In genomic region chr14:92973265-92973797, GRCh38 we compare ENCODE assay signal across 9 cellular contexts. TPM values are rescaled to one million over a fixed set of nuclear protein-coding genes. Genes with fewer than 3 reads are reported as not detected.
DNase-seq lines count a peak whose midpoint lies in the region; ATAC-seq and TF ChIP-seq lines count a peak whose summit lies in the region.
"Had no signal": no experiment of that assay in that cellular context is flagged by ENCODE, and none has a peak within 500 bp of the region (broad histone marks: within the 10 kb centered on the region; RNA-seq: fewer than 3 reads in every experiment).

No MANE protein-coding gene starts in this region.

- ATAC-seq in GM19455 (IDR thresholded peaks at IDR 0.05; ENCODE audit: unreplicated experiment), result no peak

- peaks cover 12% of the 10 kb centered on the region; the same call in 1 of the 2 replicates for H3K9me3 ChIP-seq in OCI-LY7 (ENCODE audit: low read length)
- H3K9me3 ChIP-seq in transverse colon, result peaks cover under 1 to 1% of the 10 kb centered on the region in 2 donors

- 29 to 45% methylated on average over 11 to 12 of the region's 12 CpGs for WGBS in lower leg skin, 2 donors
- WGBS in transverse colon (ENCODE audit: low coverage in 1 of 2), 2 donors, result 39 to 72% methylated on average over 2 to 12 of the region's 12 CpGs

- H3K4me1 ChIP-seq in OCI-LY7 (ENCODE audit: insufficient read depth, low read length, poor library complexity, severe bottlenecking) (no peaks in the 10 kb centered on the region), transverse colon (peaks cover 0 to 12% (median 8%) of the 10 kb centered on the region in 4 donors)

- POLR2A ChIA-PET in OCI-LY7 (lab: Charles Lee), result no interaction called here

- H3K9me2 ChIP-seq in OCI-LY7 (ENCODE audit: insufficient read depth, low read length), result no peaks in the 10 kb centered on the region

- H3K36me3 ChIP-seq in OCI-LY7 (ENCODE audit: insufficient read depth, low read length) (no peaks in the 10 kb centered on the region), transverse colon (peaks cover 0 to 3% (median 0%) of the 10 kb centered on the region in 4 donors)

- BruUV-seq in OCI-LY7 (replicated peaks; lab: Mats Ljungman, UMichigan), result no TSS peak

- H3K79me2 ChIP-seq in OCI-LY7 (ENCODE audit: insufficient read depth, low read depth, low read length), result no peaks in the 10 kb centered on the region

- intact Hi-C loops in OCI-LY7 (cut with micrococcal nuclease; ENCODE audit: unreplicated experiment), result no loop called here
- intact Hi-C loops in dorsolateral prefrontal cortex (cut with DNase I), result loop anchor here (1.0 to 5.0 kb wide), 4 partner anchors 35 to 144 kb away; partner anchors contain the start of gene ITPK1 (in 2 of the 2)
- intact Hi-C loops in lower leg skin (cut with DNase I; ENCODE audit: low total_unique reads), result no loop called here
- intact Hi-C loops in transverse colon (cut with DNase I; ENCODE audit: low total_unique reads), result loop anchor here (5.0 kb wide), 1 partner anchor 139 kb away; no protein-coding TSS in a partner anchor

- H3K4me3 ChIP-seq in GM12865 (ENCODE audit: low read depth, low read length) (no peak overlapping the region), OCI-LY7 (ENCODE audit: low read depth, low read length, poor library complexity, severe bottlenecking) (no peak overlapping the region), dorsolateral prefrontal cortex (no peak overlapping the region), lower leg skin (ENCODE audit: low read depth, poor library complexity, severe bottlenecking) (no peak overlapping the region), transverse colon (no peak overlapping the region)

- peak; percentile 26 for TF ChIP-seq EP300 in transverse colon (IDR thresholded peaks at IDR 0.05; ENCODE audit: low read depth)

- TF ChIP-seq POLR2A in lower leg skin (IDR thresholded peaks at IDR 0.05), result no peak
- no peak for TF ChIP-seq POLR2A in transverse colon (IDR thresholded peaks at IDR 0.05)

- DNase-seq in AG08396 (ENCODE audit: low spot score), result peak; percentile 78
- peak; percentile 18 for DNase-seq in GM12865 (ENCODE audit: low read depth)
- peak; percentile 18 for DNase-seq in OCI-LY7 (ENCODE audit: low spot score)
- peak; percentile 50 to 91 (median 86) for DNase-seq in dorsolateral prefrontal cortex
- peak; percentile 63 to 94 for DNase-seq in lower leg skin (ENCODE audit: low spot score in 2 of 2)
- DNase-seq in transverse colon, result peak; percentile 81
- DNase-seq in T-helper 9 cell, result no peak

- no peaks in the 10 kb centered on the region for H3K27me3 ChIP-seq in dorsolateral prefrontal cortex
- H3K27me3 ChIP-seq in transverse colon, result no peaks in the 10 kb centered on the region

- CTCF ChIA-PET in OCI-LY7 (lab: Charles Lee; ENCODE audit: unreplicated experiment), result no interaction called here

- in situ Hi-C loops in transverse colon (cut with MboI; ENCODE audit: low pct_ligation_motif_present in 1 of 4, low pct_unique_long_range_greater_than_20kb in 1 of 4, low sequenced_read_pairs in 3 of 4), result no loop called here

- no peak overlapping the region for H2AFZ ChIP-seq in OCI-LY7 (ENCODE audit: low read length)

- H3K27ac ChIP-seq in OCI-LY7 (ENCODE audit: low read depth, low read length, poor library complexity, severe bottlenecking) (no peak overlapping the region), dorsolateral prefrontal cortex (peak overlapping the region; percentile 24 to 92 (median 85)), transverse colon (peak overlapping the region in 3 of 4 donors; percentile 73 to 89 (median 76))

- TF ChIP-seq CTCF in GM12865 (IDR thresholded peaks at IDR 0.05; ENCODE audit: insufficient read depth, low read depth, low read length, missing control alignments), result peak; percentile 42
- TF ChIP-seq CTCF in OCI-LY7 (conservative IDR thresholded peaks at IDR 0.05; ENCODE audit: low read length), result peak; percentile 71
- TF ChIP-seq CTCF in dorsolateral prefrontal cortex (IDR thresholded peaks at IDR 0.05 in 54 of 56, conservative IDR thresholded peaks at IDR 0.05 in 2 of 56; ENCODE audit: low read depth in 1 of 56, partially characterized antibody in 56 of 56), result peak; percentile 67 to 95 (median 85)
- TF ChIP-seq CTCF in lower leg skin (IDR thresholded peaks at IDR 0.05), result peak in 1 of 3 donors; percentile 69
- TF ChIP-seq CTCF in transverse colon (IDR thresholded peaks at IDR 0.05), result peak; percentile 61 to 84 (median 76)

- no peak overlapping the region for H3K4me2 ChIP-seq in OCI-LY7 (ENCODE audit: low read length)

- H4K20me1 ChIP-seq in OCI-LY7 (ENCODE audit: insufficient read depth, low read length), result no peaks in the 10 kb centered on the region

RNA-seq across cellular contexts. Expression of gene CHGA, which starts 50.4 kb away (rescaled TPM):
- not detected in 2 replicates for total RNA-seq in OCI-LY7 (2014; rRNA removed; shearing (Covaris generic))
- total RNA-seq in OCI-LY7 (2022) (0.57 TPM in 1 of 2 replicates, not detected in the other), dorsolateral prefrontal cortex (100 to 1,000 TPM; 128 to 561 (median 344) TPM), lower leg skin (1 to 10 TPM in 2 of 4 donors, under 1 TPM in 1, not detected in 1; 0.17 to 1.6 (median 1.5) TPM), transverse colon (100 to 1,000 TPM in 1 of 4 donors, 10 to 100 TPM in 2, 1 to 10 TPM in 1; 9.2 to 215 (median 40.7) TPM)
- total RNA-seq: pulmonary artery endothelial cell had no signal

Comparison
In these comparisons a context has a peak if more than half of its experiments do, and no peak if none do; other contexts are left out.
1. intact Hi-C loops: an anchor here in dorsolateral prefrontal cortex (1.0 to 5.0 kb wide) and transverse colon (5.0 kb wide); none called in OCI-LY7 and lower leg skin.